Comparison of ENCODE assay signal across 8 cellular contexts in the genomic region with DNA sequence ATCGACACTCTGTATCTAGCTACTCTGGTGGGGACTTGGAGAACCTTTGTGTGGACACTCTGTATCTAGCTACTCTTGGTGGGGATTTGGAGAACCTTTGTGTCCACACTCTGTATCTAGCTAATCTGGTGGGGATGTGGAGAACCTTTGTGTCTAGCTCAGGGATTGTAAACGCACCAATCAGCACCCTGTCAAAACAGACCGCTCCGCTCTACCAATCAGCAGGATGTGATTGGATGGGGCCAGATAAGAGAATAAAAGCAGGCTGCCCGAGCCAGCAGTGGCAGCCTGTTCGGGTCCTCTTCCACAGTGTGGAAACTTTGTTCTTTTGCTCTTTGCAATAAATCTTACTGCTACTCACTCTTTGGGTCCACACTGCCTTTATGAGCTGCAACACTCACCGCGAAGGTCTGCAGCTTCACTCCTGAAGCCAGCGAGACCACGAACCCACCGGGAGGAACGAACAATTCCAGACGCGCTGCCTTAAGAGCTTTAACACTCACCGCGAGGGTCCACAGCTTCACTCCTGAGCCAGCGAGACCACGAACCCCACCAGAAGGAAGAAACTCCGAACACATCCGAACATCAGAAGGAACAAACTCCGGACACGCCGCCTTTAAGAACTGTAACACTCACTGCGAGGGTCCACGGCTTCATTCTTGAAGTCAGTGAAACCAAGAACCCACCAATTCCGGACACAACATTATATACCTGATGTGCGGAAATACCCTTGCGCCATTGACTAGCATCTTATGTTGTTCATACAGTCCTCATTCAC. TPM values are rescaled to one million over a fixed set of nuclear protein-coding genes. Genes with fewer than 3 reads are reported as not detected.
DNase-seq lines count a peak whose midpoint lies in the region; ATAC-seq and TF ChIP-seq lines count a peak whose summit lies in the region.
"Not testable (repeated sequence)": the region's sequence is repeated elsewhere in the genome, so short reads cannot be mapped to it uniquely, and the experiment has no call there.

No MANE protein-coding gene starts in this region.

- H3K36me3 Mint-ChIP-seq in T-helper 1 cell treated with Interleukin-12 subunit alpha and Interleukin-12 subunit beta and Interleukin-4 antibody, amounts not matched to agents 30 μg/mL and 1 μg/mL, for 36 hours (ENCODE audit: low read depth): peaks cover 40% of the 10 kb centered on the region
- peaks cover 46% of the 10 kb centered on the region for H3K36me3 Mint-ChIP-seq in activated CD8-positive, alpha-beta memory T cell treated with anti-CD3 and anti-CD28 coated beads, Interleukin-2, amount 10 ng/mL, durations not matched to agents 7 days and 5 days
- peaks cover 14% of the 10 kb centered on the region for H3K36me3 Mint-ChIP-seq in activated naive CD8-positive, alpha-beta T cell
- peaks cover 55% of the 10 kb centered on the region for H3K36me3 Mint-ChIP-seq in effector memory CD8-positive, alpha-beta T cell (ENCODE audit: insufficient read depth)
- H3K36me3 Mint-ChIP-seq in progenitor cell of endocrine pancreas (ENCODE audit: insufficient read depth): peaks cover 19% of the 10 kb centered on the region

- peak; percentile 3 for ATAC-seq in activated CD8-positive, alpha-beta memory T cell treated with anti-CD3 and anti-CD28 coated beads, Interleukin-2, amount 10 ng/mL, durations not matched to agents 7 days and 5 days
- ATAC-seq in effector memory CD8-positive, alpha-beta T cell (replicated peaks); lower lobe of right lung: not testable (repeated sequence)

- CTCF ChIA-PET in activated CD8-positive, alpha-beta memory T cell treated with anti-CD3 and anti-CD28 coated beads, Interleukin-2, amount 10 ng/mL, durations not matched to agents 7 days and 5 days (lab: Charles Lee): interaction anchor here (1.5 to 6.8 kb wide), 4 partner anchors 11 to 244 kb away, joined by 3 to 32 read pairs (median 10); no protein-coding TSS in a partner anchor

- peak overlapping the region; percentile 97 for H3K27ac Mint-ChIP-seq in T-helper 1 cell treated with Interleukin-12 subunit alpha and Interleukin-12 subunit beta and Interleukin-4 antibody, amounts not matched to agents 30 μg/mL and 1 μg/mL, for 36 hours
- peak overlapping the region; percentile 93 for H3K27ac Mint-ChIP-seq in activated CD8-positive, alpha-beta memory T cell treated with anti-CD3 and anti-CD28 coated beads, Interleukin-2, amount 10 ng/mL, durations not matched to agents 7 days and 5 days
- H3K27ac Mint-ChIP-seq in activated naive CD8-positive, alpha-beta T cell: peak overlapping the region; percentile 99
- H3K27ac Mint-ChIP-seq in effector memory CD8-positive, alpha-beta T cell: peak overlapping the region; percentile 97 to 99
- H3K27ac Mint-ChIP-seq in progenitor cell of endocrine pancreas: peak overlapping the region; percentile 45

- not testable (repeated sequence) for H3K4me3 ChIP-seq in BLaER1 treated with 17β-estradiol and CSF1 and Interleukin-3, amounts not matched to agents 10 nM and 100 nM
- peak overlapping the region; percentile 27 for H3K4me3 ChIP-seq in lower lobe of right lung

- not testable (repeated sequence) for H3K27me3 Mint-ChIP-seq in T-helper 1 cell treated with Interleukin-12 subunit alpha and Interleukin-12 subunit beta and Interleukin-4 antibody, amounts not matched to agents 30 μg/mL and 1 μg/mL, for 36 hours (ENCODE audit: low read depth); activated CD8-positive, alpha-beta memory T cell treated with anti-CD3 and anti-CD28 coated beads, Interleukin-2, amount 10 ng/mL, durations not matched to agents 7 days and 5 days; activated naive CD8-positive, alpha-beta T cell; effector memory CD8-positive, alpha-beta T cell; progenitor cell of endocrine pancreas

- peak overlapping the region in 5 of 11 experiments; percentile 3 to 98 (median 78); a peak in 10 of 22 replicates for H3K4me2 ChIP-seq in BLaER1 treated with 17β-estradiol and CSF1 and Interleukin-3, amounts not matched to agents 10 nM and 100 nM

- H3K9me3 ChIP-seq in BLaER1 treated with 17β-estradiol and CSF1 and Interleukin-3, amounts not matched to agents 10 nM and 100 nM (replicated peaks in 1 of 11): peaks cover 0 to 18% (median 6%) of the 10 kb centered on the region in 11 experiments; a peak in 7 of 22 replicates
- not testable (repeated sequence) for H3K9me3 ChIP-seq in lower lobe of right lung

- not testable (repeated sequence) for H3K9me3 Mint-ChIP-seq in T-helper 1 cell treated with Interleukin-12 subunit alpha and Interleukin-12 subunit beta and Interleukin-4 antibody, amounts not matched to agents 30 μg/mL and 1 μg/mL, for 36 hours; activated CD8-positive, alpha-beta memory T cell treated with anti-CD3 and anti-CD28 coated beads, Interleukin-2, amount 10 ng/mL, durations not matched to agents 7 days and 5 days (ENCODE audit: low read depth); activated naive CD8-positive, alpha-beta T cell (ENCODE audit: low read depth); effector memory CD8-positive, alpha-beta T cell; progenitor cell of endocrine pancreas (ENCODE audit: low read depth)

- not testable (repeated sequence) for TF ChIP-seq CTCF in lower lobe of right lung (IDR thresholded peaks at IDR 0.05); progenitor cell of endocrine pancreas (IDR thresholded peaks at IDR 0.05; ENCODE audit: unreplicated experiment)

- H3K4me1 ChIP-seq in BLaER1 treated with 17β-estradiol and CSF1 and Interleukin-3, amounts not matched to agents 10 nM and 100 nM: peaks cover 62 to 95% (median 88%) of the 10 kb centered on the region in 10 experiments
- peaks cover 95% of the 10 kb centered on the region for H3K4me1 ChIP-seq in lower lobe of right lung

- intact Hi-C loops in lower lobe of right lung (cut with DNase I): not testable (repeated sequence)

- not testable (repeated sequence) for H4K20me1 ChIP-seq in BLaER1 treated with 17β-estradiol and CSF1 and Interleukin-3, amounts not matched to agents 10 nM and 100 nM

- peak overlapping the region in 2 of 11 experiments; percentile 65 to 98; a peak in 4 of 22 replicates for H3K9ac ChIP-seq in BLaER1 treated with 17β-estradiol and CSF1 and Interleukin-3, amounts not matched to agents 10 nM and 100 nM

- H3K27me3 ChIP-seq in BLaER1 treated with 17β-estradiol and CSF1 and Interleukin-3, amounts not matched to agents 10 nM and 100 nM; lower lobe of right lung (ENCODE audit: low read depth): not testable (repeated sequence)

- peak; percentile 70 for DNase-seq in activated CD8-positive, alpha-beta memory T cell treated with anti-CD3 and anti-CD28 coated beads, Interleukin-2, amount 10 ng/mL, durations not matched to agents 7 days and 5 days
- DNase-seq in effector memory CD8-positive, alpha-beta T cell; lower lobe of right lung; progenitor cell of endocrine pancreas (ENCODE audit: low spot score, unreplicated experiment): not testable (repeated sequence)

- H3K36me3 ChIP-seq in BLaER1 treated with 17β-estradiol and CSF1 and Interleukin-3, amounts not matched to agents 10 nM and 100 nM: peaks cover 13 to 35% (median 18%) of the 10 kb centered on the region in 11 experiments
- H3K36me3 ChIP-seq in lower lobe of right lung: not testable (repeated sequence)

- peak overlapping the region in 9 of 11 experiments; percentile 20 to 100 (median 97); a peak in 17 of 22 replicates for H3K27ac ChIP-seq in BLaER1 treated with 17β-estradiol and CSF1 and Interleukin-3, amounts not matched to agents 10 nM and 100 nM
- peak overlapping the region; percentile 91 for H3K27ac ChIP-seq in lower lobe of right lung
- H3K27ac ChIP-seq in temporal lobe (ENCODE audit: low read depth, low read length): peak overlapping the region; percentile 53

- peaks cover 75% of the 10 kb centered on the region for H3K4me1 Mint-ChIP-seq in T-helper 1 cell treated with Interleukin-12 subunit alpha and Interleukin-12 subunit beta and Interleukin-4 antibody, amounts not matched to agents 30 μg/mL and 1 μg/mL, for 36 hours (ENCODE audit: low read depth)
- H3K4me1 Mint-ChIP-seq in activated CD8-positive, alpha-beta memory T cell treated with anti-CD3 and anti-CD28 coated beads, Interleukin-2, amount 10 ng/mL, durations not matched to agents 7 days and 5 days: peaks cover 90% of the 10 kb centered on the region
- H3K4me1 Mint-ChIP-seq in activated naive CD8-positive, alpha-beta T cell (ENCODE audit: low read depth): peaks cover 91% of the 10 kb centered on the region
- H3K4me1 Mint-ChIP-seq in effector memory CD8-positive, alpha-beta T cell (ENCODE audit: low read depth in 2 of 2): peaks cover 71 to 77% of the 10 kb centered on the region in 2 donors
- peaks cover 69% of the 10 kb centered on the region for H3K4me1 Mint-ChIP-seq in progenitor cell of endocrine pancreas (ENCODE audit: low read depth)

- peak overlapping the region; percentile 92 for H3K4me3 Mint-ChIP-seq in T-helper 1 cell treated with Interleukin-12 subunit alpha and Interleukin-12 subunit beta and Interleukin-4 antibody, amounts not matched to agents 30 μg/mL and 1 μg/mL, for 36 hours
- peak overlapping the region; percentile 88 for H3K4me3 Mint-ChIP-seq in activated CD8-positive, alpha-beta memory T cell treated with anti-CD3 and anti-CD28 coated beads, Interleukin-2, amount 10 ng/mL, durations not matched to agents 7 days and 5 days
- H3K4me3 Mint-ChIP-seq in activated naive CD8-positive, alpha-beta T cell: peak overlapping the region; percentile 95
- H3K4me3 Mint-ChIP-seq in effector memory CD8-positive, alpha-beta T cell: peak overlapping the region; percentile 90
- not testable (repeated sequence) for H3K4me3 Mint-ChIP-seq in progenitor cell of endocrine pancreas (ENCODE audit: low read depth)

RNA-seq across cellular contexts. Expression of gene SMAP2, which starts 15.1 kb away (rescaled TPM):
- 100 to 1,000 TPM; 116 to 145 TPM for total RNA-seq in activated CD8-positive, alpha-beta memory T cell treated with anti-CD3 and anti-CD28 coated beads, Interleukin-2, amount 10 ng/mL, durations not matched to agents 7 days and 5 days
- total RNA-seq in lower lobe of right lung (72.8 TPM), progenitor cell of endocrine pancreas (27.1 and 30.3 TPM in 2 replicates), temporal lobe (27.3 TPM)

Comparison
In these comparisons a context has a peak if more than half of its experiments do, and no peak if none do; other contexts are left out.
1. H3K27ac Mint-ChIP-seq: peak in every context shown above with its lines; median percentile 99 in activated naive CD8-positive, alpha-beta T cell; 98 in effector memory CD8-positive, alpha-beta T cell; 97 in T-helper 1 cell treated with Interleukin-12 subunit alpha and Interleukin-12 subunit beta and Interleukin-4 antibody, amounts not matched to agents 30 μg/mL and 1 μg/mL, for 36 hours; 93 in activated CD8-positive, alpha-beta memory T cell treated with anti-CD3 and anti-CD28 coated beads, Interleukin-2, amount 10 ng/mL, durations not matched to agents 7 days and 5 days; 45 in progenitor cell of endocrine pancreas.